In genomic region chr18:11733031-11733430, GRCh38 we compare ENCODE assay signal across 8 cellular contexts. TPM values are rescaled to one million over a fixed set of nuclear protein-coding genes. Genes with fewer than 3 reads are reported as not detected.
DNase-seq lines count a peak whose midpoint lies in the region; TF ChIP-seq lines count a peak whose summit lies in the region.

No MANE protein-coding gene starts in this region.

- H3K9me3 ChIP-seq in SJCRH30 (replicated peaks) (no peaks in the 10 kb centered on the region), transverse colon (no peaks in the 10 kb centered on the region)

- H3K27ac ChIP-seq in SJCRH30, result no peak overlapping the region
- no peak overlapping the region for H3K27ac ChIP-seq in transverse colon

- in situ Hi-C loops in transverse colon (cut with MboI; ENCODE audit: low pct_ligation_motif_present in 1 of 4, low pct_unique_long_range_greater_than_20kb in 1 of 4, low sequenced_read_pairs in 3 of 4), result loop anchor here (10.0 to 25.0 kb wide), 2 partner anchors 302 to 304 kb away; no protein-coding TSS in a partner anchor

- H3K4me1 ChIP-seq in SJCRH30 (no peaks in the 10 kb centered on the region), transverse colon (peaks cover 0 to 7% (median 0%) of the 10 kb centered on the region in 4 donors)

- TF ChIP-seq CTCF in transverse colon (IDR thresholded peaks at IDR 0.05), result peak; percentile 84 to 92 (median 90)

- DNase-seq in DMS79 treated with DMSO at 0.1 percent for 48 hours (lab: John Stamatoyannopoulos, UW), result peak; percentile 25
- no peak for DNase-seq in DMS79 (lab: John Stamatoyannopoulos, UW)
- peak; percentile 91 for DNase-seq in HuH-7 (ENCODE audit: low spot score)
- DNase-seq in SJCRH30, result peak; percentile 60 to 74
- peak; percentile 18 to 59 (median 44) for DNase-seq in activated naive CD4-positive, alpha-beta T cell (lab: John Stamatoyannopoulos, UW)
- peak; percentile 67 for DNase-seq in glomerular visceral epithelial cell (ENCODE audit: extremely low spot score)
- DNase-seq in posterior cingulate gyrus, result peak; percentile 71 to 97 (median 82)
- peak; percentile 81 for DNase-seq in transverse colon

- TF ChIP-seq EP300 in transverse colon (IDR thresholded peaks at IDR 0.05; ENCODE audit: low read depth), result no peak

- intact Hi-C loops in posterior cingulate gyrus (cut with DNase I), result loop anchor here (2.0 to 10.0 kb wide), 3 partner anchors 78 to 306 kb away; no protein-coding TSS in a partner anchor
- intact Hi-C loops in transverse colon (cut with DNase I; ENCODE audit: low total_unique reads), result no loop called here

- TF ChIP-seq POLR2A in transverse colon (IDR thresholded peaks at IDR 0.05), result no peak

- no peaks in the 10 kb centered on the region for H3K27me3 ChIP-seq in SJCRH30
- H3K27me3 ChIP-seq in transverse colon, result peaks cover 4% of the 10 kb centered on the region

- 3 to 12% methylated on average over 6 to 11 of the region's 17 CpGs for WGBS in transverse colon (ENCODE audit: low coverage in 1 of 2), 2 donors

- H3K36me3 ChIP-seq in SJCRH30, result no peaks in the 10 kb centered on the region
- H3K36me3 ChIP-seq in transverse colon, result no peaks in the 10 kb centered on the region

- no peak overlapping the region for H3K4me3 ChIP-seq in SJCRH30
- H3K4me3 ChIP-seq in transverse colon, result peak overlapping the region in 1 of 4 donors; percentile 31

RNA-seq across cellular contexts. Expression of gene GNAL, which starts 44.0 kb away (rescaled TPM):
- total RNA-seq in SJCRH30 (2014; rRNA removed; shearing (Covaris generic)), result 2.6 and 2.9 TPM in 2 replicates
- total RNA-seq in transverse colon, result 1 to 10 TPM; 2.9 to 7.4 (median 7.2) TPM
